9 cellular contexts compared by ENCODE assay signal in genomic region chr17:54899201-54899600, GRCh38. TPM values are rescaled to one million over a fixed set of nuclear protein-coding genes. Genes with fewer than 3 reads are reported as not detected.
DNase-seq lines count a peak whose midpoint lies in the region; ATAC-seq and TF ChIP-seq lines count a peak whose summit lies in the region.
"Had no signal": no experiment of that assay in that cellular context is flagged by ENCODE, and none has a peak within 500 bp of the region (broad histone marks: within the 10 kb centered on the region; RNA-seq: fewer than 3 reads in every experiment).

No MANE protein-coding gene starts in this region.

- no peak for TF ChIP-seq CTCF in GM23338 (conservative IDR thresholded peaks at IDR 0.05; ENCODE audit: low read depth in 2 of 2)
- no peak for TF ChIP-seq CTCF in osteoblast (IDR thresholded peaks at IDR 0.05; ENCODE audit: extremely low read depth, low read depth, low read length)
- no peak for TF ChIP-seq CTCF in coronary artery (IDR thresholded peaks at IDR 0.05)

- H3K27me3 Mint-ChIP-seq in GM23338 (ENCODE audit: insufficient read depth, low read depth, poor library complexity), result peaks cover 16% of the 10 kb centered on the region

- H3K36me3 ChIP-seq in GM23338 (ENCODE audit: insufficient read depth), result 0 out of 2 replicates have a peak, but pooled peaks cover 4% of the 10 kb centered on the region
- no peaks in the 10 kb centered on the region for H3K36me3 ChIP-seq in iPS-15b (ENCODE audit: control insufficient read depth, insufficient read depth, low read length)
- H3K36me3 ChIP-seq in osteoblast (ENCODE audit: insufficient read depth, low read length), result peaks cover 4% of the 10 kb centered on the region
- H3K36me3 ChIP-seq: BLaER1 treated with 17β-estradiol and CSF1 and Interleukin-3, amounts not matched to agents 10 nM and 100 nM had no signal

- H3K4me3 ChIP-seq in GM23338 (no peak overlapping the region), iPS-15b (ENCODE audit: low read depth, low read length) (peak overlapping the region; percentile 90), osteoblast (ENCODE audit: insufficient read depth, low read length) (no peak overlapping the region), coronary artery (no peak overlapping the region)
- H3K4me3 ChIP-seq: BLaER1 treated with 17β-estradiol and CSF1 and Interleukin-3, amounts not matched to agents 10 nM and 100 nM had no signal

- intact Hi-C loops in posterior cingulate gyrus (cut with DNase I), result no loop called here

- H3K9me3 ChIP-seq in iPS-15b (ENCODE audit: control insufficient read depth, insufficient read depth, low read length) (no peaks in the 10 kb centered on the region), osteoblast (ENCODE audit: low read depth, low read length) (no peaks in the 10 kb centered on the region)

- H3K4me2 ChIP-seq in GM23338 (no peak overlapping the region; the same call in 1 of the 2 replicates), osteoblast (ENCODE audit: insufficient read depth, low read length) (no peak overlapping the region)

- no peaks in the 10 kb centered on the region for H3K79me2 ChIP-seq in GM23338 (replicated peaks; ENCODE audit: insufficient read depth)
- peaks cover 8% of the 10 kb centered on the region for H3K79me2 ChIP-seq in osteoblast (ENCODE audit: insufficient read depth, low read length)

- no peak for ATAC-seq in GM23338

- H3K4me3 Mint-ChIP-seq in GM23338, result peak overlapping the region; percentile 13; the same call in 1 of the 3 replicates

- peaks cover 24% of the 10 kb centered on the region for H3K4me1 Mint-ChIP-seq in GM23338

- peak overlapping the region; percentile 98 for H3K27ac ChIP-seq in GM23338 (ENCODE audit: low read depth)
- no peak overlapping the region for H3K27ac ChIP-seq in osteoblast (ENCODE audit: low read depth, low read length)
- no peak overlapping the region for H3K27ac ChIP-seq in coronary artery
- H3K27ac ChIP-seq: BLaER1 treated with 17β-estradiol and CSF1 and Interleukin-3, amounts not matched to agents 10 nM and 100 nM had no signal

- peaks cover 5% of the 10 kb centered on the region; the same call in 2 of the 3 replicates for H3K9me3 Mint-ChIP-seq in GM23338

- H3K9me2 ChIP-seq in GM23338 (ENCODE audit: insufficient read depth), result peaks cover 4% of the 10 kb centered on the region; the same call in 1 of the 2 replicates

- DNase-seq in GM23338 (ENCODE audit: low spot score) (no peak), LHCN-M2 (ENCODE audit: low read depth) (peak; percentile 54), osteoblast (ENCODE audit: insufficient read length, low spot score, missing footprints) (peak; percentile 43), posterior cingulate gyrus (no peak), coronary artery (ENCODE audit: low spot score) (no peak), SW480 (ENCODE audit: low spot score) (no peak)
- DNase-seq: DMS 273 treated with DMSO at 0.1 percent for 48 hours had no signal

- H4K20me1 ChIP-seq in GM23338 (replicated peaks; ENCODE audit: insufficient read depth) (peaks cover under 1% of the 10 kb centered on the region; the same call in 1 of the 2 replicates), osteoblast (ENCODE audit: insufficient read depth, low read length) (no peaks in the 10 kb centered on the region)
- H4K20me1 ChIP-seq: BLaER1 treated with 17β-estradiol and CSF1 and Interleukin-3, amounts not matched to agents 10 nM and 100 nM had no signal

- peaks cover 20% of the 10 kb centered on the region for H3K36me3 Mint-ChIP-seq in GM23338 (ENCODE audit: low read depth)

- no peaks in the 10 kb centered on the region for H3K27me3 ChIP-seq in GM23338 (ENCODE audit: insufficient read depth)
- H3K27me3 ChIP-seq in iPS-15b (ENCODE audit: control insufficient read depth, insufficient read depth, low read length), result no peaks in the 10 kb centered on the region
- H3K27me3 ChIP-seq in osteoblast (ENCODE audit: insufficient read depth, low read length), result peaks cover 4% of the 10 kb centered on the region
- H3K27me3 ChIP-seq: BLaER1 treated with 17β-estradiol and CSF1 and Interleukin-3, amounts not matched to agents 10 nM and 100 nM had no signal

- peaks cover 16% of the 10 kb centered on the region for H3K4me1 ChIP-seq in GM23338 (ENCODE audit: insufficient read depth)
- H3K4me1 ChIP-seq in iPS-15b (ENCODE audit: control insufficient read depth, insufficient read depth, low read length), result peaks cover 14% of the 10 kb centered on the region
- peaks cover 16% of the 10 kb centered on the region for H3K4me1 ChIP-seq in osteoblast (ENCODE audit: insufficient read depth, low read length)

- H3K27ac Mint-ChIP-seq in GM23338, result no peak overlapping the region; the same call in 1 of the 2 replicates

- H3F3A ChIP-seq in GM23338 (replicated peaks; ENCODE audit: low read depth), result peaks cover 5% of the 10 kb centered on the region

- H3K9ac ChIP-seq in iPS-15b (ENCODE audit: low read depth, low read length), result no peak overlapping the region
- H3K9ac ChIP-seq: BLaER1 treated with 17β-estradiol and CSF1 and Interleukin-3, amounts not matched to agents 10 nM and 100 nM had no signal

- H2AFZ ChIP-seq in GM23338 (no peak overlapping the region), osteoblast (ENCODE audit: low read length) (no peak overlapping the region)

TF ChIP-seq in GM23338, 12 proteins besides CTCF, POLR2A, EP300 and RAD21:
- TF ChIP-seq JUNB (IDR thresholded peaks at IDR 0.05; ENCODE audit: unreplicated experiment) (no peak), ZNF114 (CRISPR knock-in tag; IDR thresholded peaks at IDR 0.05) (no peak), EZH2 (IDR thresholded peaks at IDR 0.05; ENCODE audit: low read depth, unreplicated experiment) (no peak), EZH2phosphoT487 (IDR thresholded peaks at IDR 0.05; ENCODE audit: unreplicated experiment) (no peak), ZNF331 (CRISPR knock-in tag; IDR thresholded peaks at IDR 0.05; ENCODE audit: low read depth) (no peak), POLR2AphosphoS5 (IDR thresholded peaks at IDR 0.05; ENCODE audit: low read depth) (no peak), CREB1 (CRISPR knock-in tag; IDR thresholded peaks at IDR 0.05; ENCODE audit: low read depth) (no peak)
- TF ChIP-seq, protein P1, sequence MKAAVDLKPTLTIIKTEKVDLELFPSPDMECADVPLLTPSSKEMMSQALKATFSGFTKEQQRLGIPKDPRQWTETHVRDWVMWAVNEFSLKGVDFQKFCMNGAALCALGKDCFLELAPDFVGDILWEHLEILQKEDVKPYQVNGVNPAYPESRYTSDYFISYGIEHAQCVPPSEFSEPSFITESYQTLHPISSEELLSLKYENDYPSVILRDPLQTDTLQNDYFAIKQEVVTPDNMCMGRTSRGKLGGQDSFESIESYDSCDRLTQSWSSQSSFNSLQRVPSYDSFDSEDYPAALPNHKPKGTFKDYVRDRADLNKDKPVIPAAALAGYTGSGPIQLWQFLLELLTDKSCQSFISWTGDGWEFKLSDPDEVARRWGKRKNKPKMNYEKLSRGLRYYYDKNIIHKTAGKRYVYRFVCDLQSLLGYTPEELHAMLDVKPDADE (IDR thresholded peaks at IDR 0.05), result no peak

RNA-seq across cellular contexts. Expression of gene TOM1L1, which starts 1.5 kb away (rescaled TPM):
- 58.0 and 68.0 TPM in 2 replicates for total RNA-seq in GM23338 (2014; rRNA removed; shearing (Covaris generic))
- polyA plus RNA-seq in GM23338 (2016; fragmentation: Nextera tagmentation; extraction: Ambion mirVana), result 39.4 and 46.8 TPM in 2 replicates
- total RNA-seq in LHCN-M2 (2014; rRNA removed) (28.9 and 29.9 TPM in 2 replicates), osteoblast (40.2 and 44.2 TPM in 2 replicates)
- polyA plus RNA-seq in LHCN-M2 (2012), result 9.9 TPM

Comparison
In these comparisons a context has a peak if more than half of its experiments do, and no peak if none do; other contexts are left out.
1. DNase-seq: peak in LHCN-M2 (single experiment) and osteoblast (single experiment); none in GM23338 (single experiment), posterior cingulate gyrus (0 of 10), coronary artery (single experiment) and SW480 (single experiment).